ENCODE assay signal across 22 cellular contexts in genomic region chr16:86970279-86970678, GRCh38.
"Had no signal": no experiment of that assay in that cellular context is flagged by ENCODE, and none has a peak within 500 bp of the region (broad histone marks: within the 10 kb centered on the region; RNA-seq: fewer than 3 reads in every experiment).

No MANE protein-coding gene starts in this region.

- H2AFZ ChIP-seq: PC-9 had no signal

- H3K4me1 ChIP-seq: adrenal gland, colonic mucosa had no signal

- H3K27me3 ChIP-seq: adrenal gland, colonic mucosa had no signal

- H3K27ac ChIP-seq: adrenal gland, colonic mucosa, KMS-11, PC-9, VCaP had no signal

- DNase-seq: activated CD4-positive, alpha-beta memory T cell treated with anti-CD3 and anti-CD28 coated beads, Interleukin-2, amount 10 ng/mL, durations not matched to agents 7 days and 5 days; activated CD4-positive, alpha-beta T cell treated with anti-CD3 and anti-CD28 coated beads, Interleukin-2, amount 10 ng/mL, durations not matched to agents 7 days and 5 days; activated CD4-positive, CD25-positive, alpha-beta regulatory T cell; activated CD8-positive, alpha-beta memory T cell treated with anti-CD3 and anti-CD28 coated beads, Interleukin-2, amount 50 U/mL, for 4 hours; activated naive CD4-positive, alpha-beta T cell treated with anti-CD3 and anti-CD28 coated beads, Interleukin-2, amount 50 U/mL, for 16 hours; activated naive CD8-positive, alpha-beta T cell treated with anti-CD3 and anti-CD28 coated beads, Interleukin-2, amount 10 ng/mL, durations not matched to agents 7 days and 5 days; activated T-cell treated with anti-CD3 and anti-CD28 coated beads, Interleukin-2, amount 50 U/mL, for 72 hours; adrenal gland; anterior cingulate cortex; caudate nucleus; colonic mucosa; NCI-H1092; NCI-H1417; NCI-H2029; NCI-H510A treated with DMSO at 0.1 percent for 48 hours; NCI-H69; PC-9; SHP77 treated with DMSO at 0.1 percent for 48 hours; T-helper 9 cell had no signal

- H3K9me3 ChIP-seq: adrenal gland, colonic mucosa had no signal

- H3K4me2 ChIP-seq: KMS-11, PC-9 had no signal

- H3K4me3 ChIP-seq: adrenal gland, colonic mucosa, PC-9 had no signal

- H3K36me3 ChIP-seq: adrenal gland, colonic mucosa had no signal

- FAIRE-seq: TTC549 had no signal
